17 cellular contexts compared by ENCODE assay signal in genomic region chr5:32598270-32598937, GRCh38. TPM values are rescaled to one million over a fixed set of nuclear protein-coding genes. Genes with fewer than 3 reads are reported as not detected.
DNase-seq lines count a peak whose midpoint lies in the region; ATAC-seq, FAIRE-seq and TF ChIP-seq lines count a peak whose summit lies in the region.
"Had no signal": no experiment of that assay in that cellular context is flagged by ENCODE, and none has a peak within 500 bp of the region (broad histone marks: within the 10 kb centered on the region; RNA-seq: fewer than 3 reads in every experiment).

No MANE protein-coding gene starts in this region.

- peak overlapping the region; percentile 34 for H3K27ac Mint-ChIP-seq in activated naive CD4-positive, alpha-beta T cell treated with anti-CD3 and anti-CD28 coated beads for 36 hours
- peak overlapping the region; percentile 29 for H3K27ac Mint-ChIP-seq in activated naive CD8-positive, alpha-beta T cell treated with anti-CD3 and anti-CD28 coated beads, Interleukin-2, amount 50 U/mL, for 24 hours
- peak overlapping the region; percentile 24 to 29 for H3K27ac Mint-ChIP-seq in natural killer cell treated with Interleukin-12 subunit alpha and Interleukin-12 subunit beta and Interleukin-15 and Interleukin-18, amount 100 ng/mL, for 72 hours
- no peak overlapping the region for H3K27ac Mint-ChIP-seq in nephron progenitor cell

- H3K9me3 Mint-ChIP-seq in activated naive CD4-positive, alpha-beta T cell treated with anti-CD3 and anti-CD28 coated beads for 36 hours, result no peaks in the 10 kb centered on the region
- no peaks in the 10 kb centered on the region for H3K9me3 Mint-ChIP-seq in activated naive CD8-positive, alpha-beta T cell treated with anti-CD3 and anti-CD28 coated beads, Interleukin-2, amount 50 U/mL, for 24 hours
- no peaks in the 10 kb centered on the region for H3K9me3 Mint-ChIP-seq in natural killer cell treated with Interleukin-12 subunit alpha and Interleukin-12 subunit beta and Interleukin-15 and Interleukin-18, amount 100 ng/mL, for 72 hours
- H3K9me3 Mint-ChIP-seq in nephron progenitor cell, result no peaks in the 10 kb centered on the region

- CTCF ChIA-PET in activated naive CD4-positive, alpha-beta T cell treated with anti-CD3 and anti-CD28 coated beads for 36 hours (lab: Charles Lee), result interaction anchor here (0.6 to 3.8 kb wide), 4 partner anchors 8 to 363 kb away, joined by 3 to 30 read pairs (median 8); no protein-coding TSS in a partner anchor

- ATAC-seq in activated naive CD8-positive, alpha-beta T cell treated with anti-CD3 and anti-CD28 coated beads, Interleukin-2, amount 50 U/mL, for 24 hours, result no peak
- ATAC-seq in natural killer cell treated with Interleukin-12 subunit alpha and Interleukin-12 subunit beta and Interleukin-15 and Interleukin-18, amount 100 ng/mL, for 72 hours, result no peak

- peaks cover 59% of the 10 kb centered on the region for H3K4me1 Mint-ChIP-seq in activated naive CD4-positive, alpha-beta T cell treated with anti-CD3 and anti-CD28 coated beads for 36 hours (ENCODE audit: low read depth)
- H3K4me1 Mint-ChIP-seq in activated naive CD8-positive, alpha-beta T cell treated with anti-CD3 and anti-CD28 coated beads, Interleukin-2, amount 50 U/mL, for 24 hours, result peaks cover 55% of the 10 kb centered on the region
- H3K4me1 Mint-ChIP-seq in natural killer cell treated with Interleukin-12 subunit alpha and Interleukin-12 subunit beta and Interleukin-15 and Interleukin-18, amount 100 ng/mL, for 72 hours (ENCODE audit: low read depth in 2 of 2), result peaks cover 43 to 53% of the 10 kb centered on the region in 2 donors
- H3K4me1 Mint-ChIP-seq in nephron progenitor cell, result no peaks in the 10 kb centered on the region

- H3K27me3 Mint-ChIP-seq in activated naive CD4-positive, alpha-beta T cell treated with anti-CD3 and anti-CD28 coated beads for 36 hours (ENCODE audit: low read depth), result no peaks in the 10 kb centered on the region
- H3K27me3 Mint-ChIP-seq in activated naive CD8-positive, alpha-beta T cell treated with anti-CD3 and anti-CD28 coated beads, Interleukin-2, amount 50 U/mL, for 24 hours, result no peaks in the 10 kb centered on the region
- no peaks in the 10 kb centered on the region for H3K27me3 Mint-ChIP-seq in natural killer cell treated with Interleukin-12 subunit alpha and Interleukin-12 subunit beta and Interleukin-15 and Interleukin-18, amount 100 ng/mL, for 72 hours
- no peaks in the 10 kb centered on the region for H3K27me3 Mint-ChIP-seq in nephron progenitor cell (ENCODE audit: low read depth, poor library complexity)

- peaks cover 57% of the 10 kb centered on the region for H3K36me3 Mint-ChIP-seq in activated naive CD4-positive, alpha-beta T cell treated with anti-CD3 and anti-CD28 coated beads for 36 hours (ENCODE audit: low read depth)
- H3K36me3 Mint-ChIP-seq in activated naive CD8-positive, alpha-beta T cell treated with anti-CD3 and anti-CD28 coated beads, Interleukin-2, amount 50 U/mL, for 24 hours (ENCODE audit: low read depth), result peaks cover 84% of the 10 kb centered on the region
- peaks cover 51% of the 10 kb centered on the region for H3K36me3 Mint-ChIP-seq in natural killer cell treated with Interleukin-12 subunit alpha and Interleukin-12 subunit beta and Interleukin-15 and Interleukin-18, amount 100 ng/mL, for 72 hours
- peaks cover 78% of the 10 kb centered on the region for H3K36me3 Mint-ChIP-seq in nephron progenitor cell (ENCODE audit: low read depth)

- FAIRE-seq in D721Med (lab: Jason Lieb, UNC), result no peak

- no peak overlapping the region for H3K4me3 ChIP-seq in Jurkat, Clone E6-1 (ENCODE audit: low read length)
- H3K4me3 ChIP-seq: right atrium auricular region, thoracic aorta had no signal

- TF ChIP-seq CTCF in D721Med (IDR thresholded peaks at IDR 0.05; ENCODE audit: insufficient read depth, missing control alignments) (no peak), nephron progenitor cell (IDR thresholded peaks at IDR 0.05) (no peak)

- in situ Hi-C loops in G401 (cut with HindIII; ENCODE audit: low sequenced_read_pairs), result no loop called here

- intact Hi-C loops in activated naive CD4-positive, alpha-beta T cell treated with anti-CD3 and anti-CD28 coated beads for 36 hours (cut with micrococcal nuclease), result no loop called here

- DNase-seq in activated naive CD4-positive, alpha-beta T cell treated with anti-CD3 and anti-CD28 coated beads for 36 hours, result no peak
- no peak for DNase-seq in activated naive CD4-positive, alpha-beta T cell treated with Interleukin-2 at 50 U/mL for 16 hours
- peak; percentile 33 for DNase-seq in Jurkat, Clone E6-1 (ENCODE audit: low read depth, low spot score)
- DNase-seq in activated naive CD8-positive, alpha-beta T cell treated with anti-CD3 and anti-CD28 coated beads, Interleukin-2, amount 50 U/mL, for 24 hours, result no peak
- no peak for DNase-seq in natural killer cell treated with Interleukin-12 subunit alpha and Interleukin-12 subunit beta and Interleukin-15 and Interleukin-18, amount 100 ng/mL, for 72 hours (ENCODE audit: low spot score)
- DNase-seq in D721Med (ENCODE audit: insufficient read length, low spot score) (no peak), G401 (ENCODE audit: low spot score) (no peak), nephron progenitor cell (no peak)
- DNase-seq: activated gamma-delta T cell, head of caudate nucleus, Karpas-422, NCI-H1105, NCI-H2081 treated with DMSO at 0.1 percent for 48 hours, NCI-H526, SW 1271 had no signal

- no peak overlapping the region for H3K4me3 Mint-ChIP-seq in activated naive CD4-positive, alpha-beta T cell treated with anti-CD3 and anti-CD28 coated beads for 36 hours
- no peak overlapping the region for H3K4me3 Mint-ChIP-seq in activated naive CD8-positive, alpha-beta T cell treated with anti-CD3 and anti-CD28 coated beads, Interleukin-2, amount 50 U/mL, for 24 hours
- H3K4me3 Mint-ChIP-seq in natural killer cell treated with Interleukin-12 subunit alpha and Interleukin-12 subunit beta and Interleukin-15 and Interleukin-18, amount 100 ng/mL, for 72 hours, result no peak overlapping the region
- no peak overlapping the region for H3K4me3 Mint-ChIP-seq in nephron progenitor cell

RNA-seq across cellular contexts. Expression of gene SUB1, which starts 13.0 kb away (rescaled TPM):
- 100 to 1,000 TPM; 397 to 400 TPM for total RNA-seq in activated naive CD4-positive, alpha-beta T cell treated with anti-CD3 and anti-CD28 coated beads for 36 hours
- 603 TPM for polyA plus RNA-seq in Jurkat, Clone E6-1 (2012; ENCODE audit: insufficient read depth, insufficient read length)
- 100 to 1,000 TPM; 195 to 273 TPM for total RNA-seq in natural killer cell treated with Interleukin-12 subunit alpha and Interleukin-12 subunit beta and Interleukin-15 and Interleukin-18, amount 100 ng/mL, for 72 hours
- total RNA-seq in G401 (2014; rRNA removed; shearing (Covaris generic)), result 365 and 559 TPM in 2 replicates
